ENCODE assay signal across 21 cellular contexts in genomic region chr9:23044549-23044948, GRCh38.
DNase-seq lines count a peak whose midpoint lies in the region; ATAC-seq and TF ChIP-seq lines count a peak whose summit lies in the region.
"Had no signal": no experiment of that assay in that cellular context is flagged by ENCODE, and none has a peak within 500 bp of the region (broad histone marks: within the 10 kb centered on the region; RNA-seq: fewer than 3 reads in every experiment).

No MANE protein-coding gene starts in this region.

- no peak overlapping the region for H2BK15ac ChIP-seq in IMR-90 (ENCODE audit: low read depth, low read length)

- TF ChIP-seq RAD21 in IMR-90 (IDR thresholded peaks at IDR 0.05; ENCODE audit: low read length), result no peak

- no peak overlapping the region for H2BK120ac ChIP-seq in IMR-90 (ENCODE audit: low read depth, low read length)

- no peak overlapping the region for H3K18ac ChIP-seq in IMR-90 (ENCODE audit: low read depth, low read length)

- no peak overlapping the region for H3K4me2 ChIP-seq in IMR-90 (ENCODE audit: low read depth, low read length)

- H3K23ac ChIP-seq in IMR-90 (ENCODE audit: low read depth, low read length), result no peak overlapping the region

- ATAC-seq in IMR-90 (ENCODE audit: low read depth) (no peak), GM21825 (IDR thresholded peaks at IDR 0.05; ENCODE audit: unreplicated experiment) (no peak)
- ATAC-seq in stimulated activated naive B cell treated with anti-CD40 and anti-IgM and Interleukin-4, amounts not matched to agents 10 μg/mL and 1 μg/mL and 100 μg/mL, for 72 hours (replicated peaks), result no peak
- ATAC-seq: GM12878 had no signal

- H3K14ac ChIP-seq in IMR-90 (replicated peaks; ENCODE audit: low read depth, low read length), result no peak overlapping the region

- no peaks in the 10 kb centered on the region for H3K9me1 ChIP-seq in IMR-90 (ENCODE audit: insufficient read depth, low read length)

- H3K4ac ChIP-seq in IMR-90 (ENCODE audit: low read depth, low read length), result no peak overlapping the region

- H3K9ac ChIP-seq in IMR-90 (ENCODE audit: low read depth, low read length) (no peak overlapping the region), adipocyte (ENCODE audit: low read length) (no peak overlapping the region)

- no peak overlapping the region for H3K56ac ChIP-seq in IMR-90 (ENCODE audit: extremely low read depth, insufficient read depth, low read length)

- CTCF ChIA-PET in IMR-90 (lab: Yijun Ruan, JAX), result no interaction called here

- no peaks in the 10 kb centered on the region for H3K9me3 ChIP-seq in IMR-90 (ENCODE audit: control insufficient read depth, insufficient read depth, low read length)
- H3K9me3 ChIP-seq in adipocyte (ENCODE audit: control insufficient read depth, low read length), result no peaks in the 10 kb centered on the region
- H3K9me3 ChIP-seq: Peyer's patch, SJCRH30 had no signal

- no peak overlapping the region for H3K4me3 ChIP-seq in IMR-90 (ENCODE audit: insufficient read depth, low read depth, low read length)
- no peak overlapping the region for H3K4me3 ChIP-seq in adipocyte (ENCODE audit: low read length)
- H3K4me3 ChIP-seq in fibroblast of pulmonary artery (replicated peaks; ENCODE audit: low read depth, low read length), result no peak overlapping the region
- H3K4me3 ChIP-seq: GM12878, Peyer's patch, SJCRH30 had no signal

- no peak overlapping the region for H4K5ac ChIP-seq in IMR-90 (ENCODE audit: low read depth, low read length)

- no peak overlapping the region for H2AK5ac ChIP-seq in IMR-90 (ENCODE audit: low read depth, low read length)

- H3K4me1 ChIP-seq in IMR-90 (ENCODE audit: control insufficient read depth, insufficient read depth, low read length) (no peaks in the 10 kb centered on the region), adipocyte (ENCODE audit: control insufficient read depth, insufficient read depth, low read length) (no peaks in the 10 kb centered on the region)
- H3K4me1 ChIP-seq: Peyer's patch, SJCRH30 had no signal

- H3K9me3 Mint-ChIP-seq in stimulated activated naive B cell treated with anti-CD40 and anti-IgM and Interleukin-4, amounts not matched to agents 10 μg/mL and 1 μg/mL and 100 μg/mL, for 72 hours, result peaks cover 0 to 6% of the 10 kb centered on the region in 2 donors

- H2AFZ ChIP-seq in IMR-90 (replicated peaks; ENCODE audit: low read length, poor library complexity), result no peak overlapping the region

- H3K36me3 Mint-ChIP-seq in stimulated activated naive B cell treated with anti-CD40 and anti-IgM and Interleukin-4, amounts not matched to agents 10 μg/mL and 1 μg/mL and 100 μg/mL, for 72 hours, result no peaks in the 10 kb centered on the region

- H3K36me3 ChIP-seq in IMR-90 (ENCODE audit: control insufficient read depth, insufficient read depth, low read length) (no peaks in the 10 kb centered on the region), adipocyte (ENCODE audit: control insufficient read depth, insufficient read depth, low read length, severe bottlenecking) (no peaks in the 10 kb centered on the region)
- H3K36me3 ChIP-seq: Peyer's patch, SJCRH30 had no signal

- in situ Hi-C loops in IMR-90 (cut with MboI; ENCODE audit: low sequenced_read_pairs), result no loop called here

- no peak overlapping the region for H2AK9ac ChIP-seq in IMR-90 (replicated peaks; ENCODE audit: low read depth, low read length, poor library complexity)

- TF ChIP-seq CTCF in IMR-90 (conservative IDR thresholded peaks at IDR 0.05; ENCODE audit: low read depth, low read length) (no peak), fibroblast of pulmonary artery (IDR thresholded peaks at IDR 0.05; ENCODE audit: low read length, missing control alignments) (no peak)

- H3K79me1 ChIP-seq in IMR-90 (ENCODE audit: low read depth in 1 of 2, low read length in 2 of 2), result no peaks in the 10 kb centered on the region

- H3K27me3 Mint-ChIP-seq in stimulated activated naive B cell treated with anti-CD40 and anti-IgM and Interleukin-4, amounts not matched to agents 10 μg/mL and 1 μg/mL and 100 μg/mL, for 72 hours, result no peaks in the 10 kb centered on the region
- H3K27me3 Mint-ChIP-seq: B cell had no signal

- H3K27ac ChIP-seq in IMR-90 (ENCODE audit: insufficient read depth, low read length), result no peak overlapping the region
- H3K27ac ChIP-seq: HL-60, Peyer's patch, SJCRH30 had no signal

- no peaks in the 10 kb centered on the region for H4K20me1 ChIP-seq in IMR-90 (ENCODE audit: insufficient read depth, low read length)

- TF ChIP-seq POLR2A in IMR-90 (IDR thresholded peaks at IDR 0.05; ENCODE audit: low read depth, low read length), result no peak

- no peak overlapping the region for H2BK20ac ChIP-seq in IMR-90 (ENCODE audit: low read depth, low read length)

- no peak overlapping the region for H3K4me3 Mint-ChIP-seq in stimulated activated naive B cell treated with anti-CD40 and anti-IgM and Interleukin-4, amounts not matched to agents 10 μg/mL and 1 μg/mL and 100 μg/mL, for 72 hours
- H3K4me3 Mint-ChIP-seq: B cell had no signal

- no TSS peak for BruUV-seq in IMR-90 (replicated peaks; lab: Mats Ljungman, UMichigan)

- POLR2A ChIA-PET in IMR-90 (lab: Charles Lee; ENCODE audit: unreplicated experiment), result no interaction called here

- H4K8ac ChIP-seq in IMR-90 (ENCODE audit: low read depth in 2 of 2, low read length in 2 of 2), result no peak overlapping the region

- no peak overlapping the region for H2BK5ac ChIP-seq in IMR-90 (ENCODE audit: low read depth, low read length, poor library complexity, severe bottlenecking)

- dilution Hi-C loops in IMR-90 (cut with HindIII; ENCODE audit: low sequenced_read_pairs, unreplicated experiment), result no loop called here

- no peak overlapping the region for H3K27ac Mint-ChIP-seq in stimulated activated naive B cell treated with anti-CD40 and anti-IgM and Interleukin-4, amounts not matched to agents 10 μg/mL and 1 μg/mL and 100 μg/mL, for 72 hours
- H3K27ac Mint-ChIP-seq: B cell had no signal

- intact Hi-C loops in IMR-90 (cut with micrococcal nuclease), result loop anchor here (10.0 kb wide), 1 partner anchor 140 kb away; no protein-coding TSS in a partner anchor

- H3K27me3 ChIP-seq in IMR-90 (ENCODE audit: control insufficient read depth, insufficient read depth, low read length), result no peaks in the 10 kb centered on the region
- no peaks in the 10 kb centered on the region for H3K27me3 ChIP-seq in adipocyte (replicated peaks; ENCODE audit: control insufficient read depth, insufficient read depth, low read length)
- H3K27me3 ChIP-seq: Peyer's patch, SJCRH30 had no signal

- DNase-seq in EL, result peak; percentile 0
- peak; percentile 26 for DNase-seq in IMR-90
- DNase-seq in adipocyte (ENCODE audit: low read depth), result peak; percentile 20
- DNase-seq in fibroblast of pulmonary artery (ENCODE audit: low read depth), result peak; percentile 2
- DNase-seq in globus pallidus (ENCODE audit: low spot score), result no peak
- DNase-seq in stimulated activated naive B cell treated with anti-CD40 and anti-IgM and Interleukin-4, amounts not matched to agents 10 μg/mL and 1 μg/mL and 100 μg/mL, for 72 hours, result no peak
- DNase-seq in HuH-7.5 (ENCODE audit: low spot score), result no peak
- DNase-seq: DMS79, H7, NCI-H1092 treated with DMSO at 0.1 percent for 48 hours, NCI-H1436 treated with DMSO at 0.1 percent for 48 hours, NCI-H1930, NCI-H345, NCI-H524, NCI-H774, Peyer's patch, SJCRH30 had no signal

- H4K91ac ChIP-seq in IMR-90 (ENCODE audit: insufficient read depth, low read depth, low read length), result no peak overlapping the region

- no peaks in the 10 kb centered on the region for H3K4me1 Mint-ChIP-seq in stimulated activated naive B cell treated with anti-CD40 and anti-IgM and Interleukin-4, amounts not matched to agents 10 μg/mL and 1 μg/mL and 100 μg/mL, for 72 hours
- H3K4me1 Mint-ChIP-seq: B cell had no signal

TF ChIP-seq in IMR-90, 13 proteins besides CTCF, POLR2A, EP300 and RAD21:
- TF ChIP-seq RFX5 (IDR thresholded peaks at IDR 0.05; ENCODE audit: low read depth, low read length), result no peak
- TF ChIP-seq CEBPB (IDR thresholded peaks at IDR 0.05; ENCODE audit: low read depth, low read length), result no peak
- TF ChIP-seq NFE2L2 (IDR thresholded peaks at IDR 0.05; ENCODE audit: low read depth, low read length), result no peak
- no peak for TF ChIP-seq MAFK (IDR thresholded peaks at IDR 0.05; ENCODE audit: low read depth, low read length)
TF ChIP-seq in IMR-90: peak in this region for 0.

Comparison
In these comparisons a context has a peak if more than half of its experiments do, and no peak if none do; other contexts are left out.
1. DNase-seq: peak in EL (single experiment), IMR-90 (single experiment), adipocyte (single experiment) and fibroblast of pulmonary artery (single experiment); none in globus pallidus (single experiment), stimulated activated naive B cell treated with anti-CD40 and anti-IgM and Interleukin-4, amounts not matched to agents 10 μg/mL and 1 μg/mL and 100 μg/mL, for 72 hours (single experiment) and HuH-7.5 (single experiment).